12 cellular contexts compared by ENCODE assay signal in genomic region chr17:47427985-47428384, GRCh38.
DNase-seq lines count a peak whose midpoint lies in the region; ATAC-seq, FAIRE-seq and TF ChIP-seq lines count a peak whose summit lies in the region.
"Had no signal": no experiment of that assay in that cellular context is flagged by ENCODE, and none has a peak within 500 bp of the region (broad histone marks: within the 10 kb centered on the region; RNA-seq: fewer than 3 reads in every experiment).

No MANE protein-coding gene starts in this region.

- ATAC-seq in K562 (no peak), HG03460 (IDR thresholded peaks at IDR 0.05; ENCODE audit: unreplicated experiment) (no peak)
- ATAC-seq: HCT116 had no signal

- WGBS in K562 (ENCODE audit: insufficient coverage, low coverage, missing lambda C conversion rate): 74% methylated on average over 2 of the region's 2 CpGs

- no peak overlapping the region for H3K4me2 ChIP-seq in K562 (ENCODE audit: insufficient read depth, low read length)
- H3K4me2 ChIP-seq: BLaER1 had no signal

- H3K9ac ChIP-seq in K562 (ENCODE audit: insufficient read depth in 1 of 2, low read depth in 2 of 2, low read length in 2 of 2): no peak overlapping the region
- H3K9ac ChIP-seq: BLaER1 had no signal

- no peak for TF ChIP-seq EP300 in K562 (IDR thresholded peaks at IDR 0.05; ENCODE audit: low read length)

- BruUV-seq in K562 (replicated peaks; lab: Mats Ljungman, UMichigan): no TSS peak

- no peaks in the 10 kb centered on the region for H3K9me3 ChIP-seq in K562 (replicated peaks; ENCODE audit: control insufficient read depth, insufficient read depth, low read depth, low read length)

- H3K79me2 ChIP-seq in K562 (ENCODE audit: control insufficient read depth, insufficient read depth, low read length): no peaks in the 10 kb centered on the region

- DNase-seq in DMS53 treated with DMSO at 0.1 percent for 48 hours (lab: John Stamatoyannopoulos, UW; ENCODE audit: unreplicated experiment) (peak; percentile 52), K562 (ENCODE audit: extremely low read depth in 1 of 4, low spot score in 3 of 4) (no peak), occipital lobe (lab: John Stamatoyannopoulos, UW) (no peak), NCI-H510A treated with DMSO at 0.1 percent for 48 hours (lab: John Stamatoyannopoulos, UW) (no peak)
- no peak for DNase-seq in stimulated activated CD4-positive, alpha-beta T cell treated with anti-CD3 and anti-CD28 coated beads, Interleukin-1b, Interleukin-23, amount 100 ng/mL, for 48 hours
- DNase-seq: CD4-positive, CD25-positive, alpha-beta regulatory T cell; DMS79 had no signal

- intact Hi-C loops in K562 (cut with micrococcal nuclease): no loop called here

- POLR2A ChIA-PET in K562 (lab: Yijun Ruan, JAX): no interaction called here

- CTCF ChIA-PET in K562 (lab: Yijun Ruan, JAX; ENCODE audit: low intra/inter-chr PET ratio): interaction anchor here (0.7 kb wide), 1 partner anchor 37 kb away, joined by 4 read pairs; no protein-coding TSS in a partner anchor

- H3K27me3 ChIP-seq in K562 (ENCODE audit: control insufficient read depth in 2 of 2, insufficient read depth in 2 of 2, low read length in 2 of 2): no peaks in the 10 kb centered on the region

- TF ChIP-seq RAD21 in K562 (CRISPR knock-in tag; conservative IDR thresholded peaks at IDR 0.05 in 1 of 2, IDR thresholded peaks at IDR 0.05 in 1 of 2): no peak

- H2AFZ ChIP-seq in K562 (ENCODE audit: low read depth, low read length): no peak overlapping the region

- TF ChIP-seq CTCF in K562 (IDR thresholded peaks at IDR 0.05 in 2 of 3, conservative IDR thresholded peaks at IDR 0.05 in 1 of 3; ENCODE audit: insufficient read depth in 2 of 3, low read depth in 1 of 3, low read length in 3 of 3): no peak

- H3K9me1 ChIP-seq in K562 (ENCODE audit: control insufficient read depth, insufficient read depth, low read length): no peaks in the 10 kb centered on the region

- H4K20me1 ChIP-seq in K562 (replicated peaks; ENCODE audit: control insufficient read depth, insufficient read depth, low read length): no peaks in the 10 kb centered on the region
- H4K20me1 ChIP-seq: BLaER1 had no signal

- no peak for TF ChIP-seq POLR2A in K562 (conservative IDR thresholded peaks at IDR 0.05)

- peak; percentile 51 for FAIRE-seq in K562 (lab: Jason Lieb, UNC)
- peak; percentile 13 for FAIRE-seq in islet of Langerhans (lab: Jason Lieb, UNC)
- FAIRE-seq: GM12878 had no signal

- no peak overlapping the region for H3K27ac ChIP-seq in K562 (ENCODE audit: extremely low read depth, low read depth, low read length)
- H3K27ac ChIP-seq: BLaER1 had no signal

- peaks cover 3% of the 10 kb centered on the region; the same call in 1 of the 3 replicates for H3K36me3 ChIP-seq in K562 (ENCODE audit: control insufficient read depth, insufficient read depth, low read length)

- in situ Hi-C loops in K562 (cut with MboI): no loop called here

- H3K4me1 ChIP-seq in K562 (replicated peaks in 1 of 2; ENCODE audit: control insufficient read depth in 2 of 2, insufficient read depth in 2 of 2, low read length in 2 of 2): no peaks in the 10 kb centered on the region
- H3K4me1 ChIP-seq: BLaER1 had no signal

- H3K4me3 ChIP-seq in K562: no peak overlapping the region
- H3K4me3 ChIP-seq: BLaER1, GM12878 had no signal

TF ChIP-seq in K562, 482 proteins besides CTCF, POLR2A, EP300 and RAD21:
- TF ChIP-seq ZNF184 (CRISPR knock-in tag; IDR thresholded peaks at IDR 0.05): no peak
- no peak for TF ChIP-seq MBD1 (CRISPR knock-in tag; IDR thresholded peaks at IDR 0.05)
- no peak for TF ChIP-seq FUS (optimal IDR thresholded peaks at IDR 0.05; ENCODE audit: low read depth, low read length)
- TF ChIP-seq CBX3 (IDR thresholded peaks at IDR 0.05; ENCODE audit: borderline replicate concordance in 1 of 2, low read length in 2 of 2): no peak
- no peak for TF ChIP-seq CTCFL (IDR thresholded peaks at IDR 0.05; ENCODE audit: borderline replicate concordance, insufficient read depth, low read depth, low read length, poor library complexity, severe bottlenecking)
- TF ChIP-seq ZNF561 (CRISPR knock-in tag; conservative IDR thresholded peaks at IDR 0.05): no peak
- TF ChIP-seq CHD2 (IDR thresholded peaks at IDR 0.05; ENCODE audit: low read depth, low read length): no peak
- no peak for TF ChIP-seq GMEB1 (CRISPR knock-in tag; IDR thresholded peaks at IDR 0.05)
TF ChIP-seq in K562: peak in this region for 0.
